ENCODE assay signal across 28 cellular contexts in the genomic region with DNA sequence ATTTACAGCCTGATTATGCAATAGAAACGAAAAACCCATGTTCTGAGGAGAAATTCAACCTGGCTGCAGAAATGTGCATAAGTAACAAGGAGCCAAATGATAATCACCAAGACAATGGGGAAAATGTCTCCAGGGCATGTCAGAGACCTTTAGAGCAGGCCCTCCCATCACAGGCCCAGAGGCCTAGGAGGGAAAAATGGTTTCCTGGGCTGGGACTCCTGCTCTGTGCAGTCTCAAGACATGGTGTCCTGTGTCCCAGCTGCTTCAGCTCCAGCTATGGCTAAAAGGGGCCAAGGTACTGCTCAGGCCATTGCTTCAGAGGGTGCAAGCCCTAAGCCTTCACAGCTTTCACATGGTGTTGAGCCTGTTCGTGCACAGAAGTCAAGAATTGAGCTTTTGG.
"Had no signal": no experiment of that assay in that cellular context is flagged by ENCODE, and none has a peak within 500 bp of the region (broad histone marks: within the 10 kb centered on the region; RNA-seq: fewer than 3 reads in every experiment).

No MANE protein-coding gene starts in this region.

- H3K27me3 ChIP-seq: stomach, suprapubic skin, testis, thyroid gland, tibial artery, tibial nerve, transverse colon, upper lobe of left lung, upper lobe of right lung, uterus, vagina had no signal

- H3K4me3 Mint-ChIP-seq: stimulated activated effector memory CD8-positive, alpha-beta T cell treated with anti-CD3 and anti-CD28 coated beads, Interleukin-12 subunit alpha, Interleukin-12 subunit beta, amount 100 ng/mL, for 72 hours; stimulated activated memory B cell treated with anti-CD40 and anti-IgM and Interleukin-4, amounts not matched to agents 10 μg/mL and 1 μg/mL and 100 μg/mL, for 72 hours; stimulated activated naive B cell treated with anti-CD40 and anti-IgM and Interleukin-4, amounts not matched to agents 10 μg/mL and 1 μg/mL and 100 μg/mL, for 72 hours; stimulated activated naive CD8-positive, alpha-beta T cell treated with anti-CD3 and anti-CD28 coated beads, Interleukin-15, amount 100 ng/mL, for 72 hours; stimulated activated naive CD8-positive, alpha-beta T cell treated with anti-CD3 and anti-CD28 coated beads, Interleukin-15, Interleukin-2, amounts not matched to agents 100 ng/mL and 50 ng/mL, for 24 hours; type B pancreatic cell had no signal

- DNase-seq: stimulated activated CD4-positive, alpha-beta T cell treated with anti-CD3 and anti-CD28 coated beads, Interleukin-2, amount 100 ng/mL, for 48 hours; stimulated activated CD4-positive, alpha-beta T cell treated with anti-CD3 and anti-CD28 coated beads, Interleukin-4, amount 100 ng/mL, for 1 hour; stimulated activated CD4-positive, alpha-beta T cell treated with anti-CD3 and anti-CD28 coated beads, Interleukin-4, amount 100 ng/mL, for 24 hours; stimulated activated CD4-positive, alpha-beta T cell treated with anti-CD3 and anti-CD28 coated beads, Interleukin-4, amount 100 ng/mL, for 4 hours; stimulated activated CD8-positive, alpha-beta memory T cell treated with anti-CD3 and anti-CD28 coated beads, Interleukin-4, amount 100 ng/mL, for 48 hours; stimulated activated naive B cell treated with anti-CD40 and anti-IgM and Interleukin-4, amounts not matched to agents 10 μg/mL and 1 μg/mL and 100 μg/mL, for 72 hours; stimulated activated naive CD4-positive, alpha-beta T cell; stimulated activated naive CD4-positive, alpha-beta T cell treated with Interleukin-2 at 50 U/mL for 16 hours; stimulated activated naive CD8-positive, alpha-beta T cell treated with anti-CD3 and anti-CD28 coated beads, Interleukin-15, amount 100 ng/mL, for 72 hours; stimulated activated naive CD8-positive, alpha-beta T cell treated with anti-CD3 and anti-CD28 coated beads, Interleukin-15, Interleukin-2, amounts not matched to agents 100 U/mL and 50 U/mL, for 24 hours; stomach; substantia nigra; testis; thyroid gland; tibial artery; transverse colon; trophoblast cell; upper lobe of left lung; upper lobe of right lung; uterus had no signal

- H3K4me3 ChIP-seq: stomach, suprapubic skin, testis, thoracic aorta, thyroid gland, tibial artery, tibial nerve, transverse colon, upper lobe of left lung, upper lobe of right lung, uterus, vagina had no signal

- H3K27ac Mint-ChIP-seq: stimulated activated effector memory CD8-positive, alpha-beta T cell treated with anti-CD3 and anti-CD28 coated beads, Interleukin-12 subunit alpha, Interleukin-12 subunit beta, amount 100 ng/mL, for 72 hours; stimulated activated memory B cell treated with anti-CD40 and anti-IgM and Interleukin-4, amounts not matched to agents 10 μg/mL and 1 μg/mL and 100 μg/mL, for 72 hours; stimulated activated naive B cell treated with anti-CD40 and anti-IgM and Interleukin-4, amounts not matched to agents 10 μg/mL and 1 μg/mL and 100 μg/mL, for 72 hours; stimulated activated naive CD8-positive, alpha-beta T cell treated with anti-CD3 and anti-CD28 coated beads, Interleukin-15, amount 100 ng/mL, for 72 hours; stimulated activated naive CD8-positive, alpha-beta T cell treated with anti-CD3 and anti-CD28 coated beads, Interleukin-15, Interleukin-2, amounts not matched to agents 100 ng/mL and 50 ng/mL, for 24 hours; type B pancreatic cell had no signal

- ATAC-seq: stimulated activated effector memory CD8-positive, alpha-beta T cell treated with anti-CD3 and anti-CD28 coated beads, Interleukin-12 subunit alpha, Interleukin-12 subunit beta, amount 100 ng/mL, for 72 hours; stimulated activated memory B cell treated with anti-CD40 and anti-IgM and Interleukin-4, amounts not matched to agents 10 μg/mL and 1 μg/mL and 100 μg/mL, for 72 hours; stimulated activated naive B cell treated with anti-CD40 and anti-IgM and Interleukin-4, amounts not matched to agents 10 μg/mL and 1 μg/mL and 100 μg/mL, for 72 hours; stimulated activated naive CD8-positive, alpha-beta T cell treated with anti-CD3 and anti-CD28 coated beads, Interleukin-15, amount 100 ng/mL, for 72 hours; stimulated activated naive CD8-positive, alpha-beta T cell treated with anti-CD3 and anti-CD28 coated beads, Interleukin-15, Interleukin-2, amounts not matched to agents 100 U/mL and 50 U/mL, for 24 hours; upper lobe of right lung had no signal

- H3K4me1 Mint-ChIP-seq: stimulated activated effector memory CD8-positive, alpha-beta T cell treated with anti-CD3 and anti-CD28 coated beads, Interleukin-12 subunit alpha, Interleukin-12 subunit beta, amount 100 ng/mL, for 72 hours; stimulated activated memory B cell treated with anti-CD40 and anti-IgM and Interleukin-4, amounts not matched to agents 10 μg/mL and 1 μg/mL and 100 μg/mL, for 72 hours; stimulated activated naive B cell treated with anti-CD40 and anti-IgM and Interleukin-4, amounts not matched to agents 10 μg/mL and 1 μg/mL and 100 μg/mL, for 72 hours; stimulated activated naive CD8-positive, alpha-beta T cell treated with anti-CD3 and anti-CD28 coated beads, Interleukin-15, amount 100 ng/mL, for 72 hours had no signal

- H3K36me3 ChIP-seq: stomach, suprapubic skin, thoracic aorta, thyroid gland, tibial artery, tibial nerve, transverse colon, upper lobe of left lung, upper lobe of right lung, uterus, vagina had no signal

- H3K36me3 Mint-ChIP-seq: stimulated activated effector memory CD8-positive, alpha-beta T cell treated with anti-CD3 and anti-CD28 coated beads, Interleukin-12 subunit alpha, Interleukin-12 subunit beta, amount 100 ng/mL, for 72 hours; stimulated activated memory B cell treated with anti-CD40 and anti-IgM and Interleukin-4, amounts not matched to agents 10 μg/mL and 1 μg/mL and 100 μg/mL, for 72 hours; stimulated activated naive B cell treated with anti-CD40 and anti-IgM and Interleukin-4, amounts not matched to agents 10 μg/mL and 1 μg/mL and 100 μg/mL, for 72 hours; type B pancreatic cell had no signal

- H3K27ac ChIP-seq: stomach, suprapubic skin, testis, thoracic aorta, thyroid gland, tibial artery, tibial nerve, transverse colon, upper lobe of left lung, upper lobe of right lung, uterus, vagina had no signal

- H3K9me3 ChIP-seq: testis, thoracic aorta, thyroid gland, transverse colon, upper lobe of right lung, uterus, vagina had no signal

- H3K27me3 Mint-ChIP-seq: stimulated activated memory B cell treated with anti-CD40 and anti-IgM and Interleukin-4, amounts not matched to agents 10 μg/mL and 1 μg/mL and 100 μg/mL, for 72 hours; stimulated activated naive CD8-positive, alpha-beta T cell treated with anti-CD3 and anti-CD28 coated beads, Interleukin-15, amount 100 ng/mL, for 72 hours had no signal

- H3K4me1 ChIP-seq: stomach, suprapubic skin, testis, tibial nerve, transverse colon, upper lobe of right lung, uterus, vagina had no signal
